23 cellular contexts compared by ENCODE assay signal in genomic region chr5:52668139-52668538, GRCh38.
"Had no signal": no experiment of that assay in that cellular context is flagged by ENCODE, and none has a peak within 500 bp of the region (broad histone marks: within the 10 kb centered on the region; RNA-seq: fewer than 3 reads in every experiment).

No MANE protein-coding gene starts in this region.

- H3K27me3 ChIP-seq: colonic mucosa, esophagus squamous epithelium, gastrocnemius medialis, heart right ventricle, left lung had no signal

- H3K27ac ChIP-seq: colonic mucosa, epithelial cell of prostate, esophagus squamous epithelium, gastrocnemius medialis, heart right ventricle, left lung, lower lobe of right lung had no signal

- H3K4me1 Mint-ChIP-seq: endodermal cell, naive B cell had no signal

- H3K4me3 ChIP-seq: colonic mucosa, esophagus squamous epithelium, heart right ventricle, left lung, lower lobe of right lung, mucosa of descending colon had no signal

- H3K27ac Mint-ChIP-seq: dendritic cell treated with granulocyte-macrophage colony-stimulating factor and Interleukin-4, amounts not matched to agents 40 ng/mL and 50 ng/mL, for 4 days; effector memory CD8-positive, alpha-beta T cell; endodermal cell; mesothelial cell of epicardium; naive B cell had no signal

- H3K36me3 Mint-ChIP-seq: mesothelial cell of epicardium, naive B cell had no signal

- H3K4me3 Mint-ChIP-seq: dendritic cell treated with granulocyte-macrophage colony-stimulating factor and Interleukin-4, amounts not matched to agents 40 ng/mL and 50 ng/mL, for 4 days; effector memory CD8-positive, alpha-beta T cell; endodermal cell; mesothelial cell of epicardium; naive B cell had no signal

- H3K9me3 ChIP-seq: colonic mucosa, esophagus squamous epithelium, gastrocnemius medialis, heart right ventricle, left lung, lower lobe of right lung, mucosa of descending colon had no signal

- H3K9me3 Mint-ChIP-seq: dendritic cell treated with granulocyte-macrophage colony-stimulating factor and Interleukin-4, amounts not matched to agents 40 ng/mL and 50 ng/mL, for 4 days; effector memory CD8-positive, alpha-beta T cell; endodermal cell; mesothelial cell of epicardium; naive B cell had no signal

- ATAC-seq: effector memory CD8-positive, alpha-beta T cell; esophagus mucosa; gastrocnemius medialis; left cardiac atrium; left lung; left ventricle myocardium superior; lower lobe of right lung; mucosa of descending colon had no signal

- H3K36me3 ChIP-seq: colonic mucosa, esophagus squamous epithelium, gastrocnemius medialis, heart right ventricle, left lung, lower lobe of right lung had no signal

- H3K4me1 ChIP-seq: colonic mucosa, esophagus squamous epithelium, gastrocnemius medialis, lower lobe of right lung had no signal

- DNase-seq: colonic mucosa; cortex of kidney; effector CD8-positive, alpha-beta T cell; effector memory CD8-positive, alpha-beta T cell; endodermal cell; erythroblast; esophagus squamous epithelium; foreskin fibroblast; foreskin melanocyte; gastrocnemius medialis; hippocampal formation; left cardiac atrium; left ventricle myocardium superior; lower lobe of right lung; mesenchymal stem cell; mucosa of descending colon; naive B cell had no signal
